Comparison of ENCODE assay signal across 8 cellular contexts in genomic region chr13:110506859-110507566, GRCh38. TPM values are rescaled to one million over a fixed set of nuclear protein-coding genes. Genes with fewer than 3 reads are reported as not detected.
DNase-seq lines count a peak whose midpoint lies in the region; ATAC-seq, FAIRE-seq and TF ChIP-seq lines count a peak whose summit lies in the region.

No MANE protein-coding gene starts in this region.

- no peak overlapping the region for H3K9ac ChIP-seq in IMR-90 (ENCODE audit: low read depth, low read length)

- no peak overlapping the region for H3K23ac ChIP-seq in IMR-90 (ENCODE audit: low read depth, low read length)

- no peaks in the 10 kb centered on the region for H3K9me3 Mint-ChIP-seq in MCF 10A (ENCODE audit: unreplicated experiment)

- H3K27me3 ChIP-seq in IMR-90 (ENCODE audit: control insufficient read depth, insufficient read depth, low read length) = no peaks in the 10 kb centered on the region
- H3K27me3 ChIP-seq in small intestine (ENCODE audit: control insufficient read depth in 2 of 2, insufficient read depth in 2 of 2, low read length in 2 of 2) = no peaks in the 10 kb centered on the region

- no peak overlapping the region for H2AK9ac ChIP-seq in IMR-90 (replicated peaks; ENCODE audit: low read depth, low read length, poor library complexity)

- no peak overlapping the region for H4K91ac ChIP-seq in IMR-90 (ENCODE audit: insufficient read depth, low read depth, low read length)

- no peak overlapping the region for H3K18ac ChIP-seq in IMR-90 (ENCODE audit: low read depth, low read length)

- in situ Hi-C loops in IMR-90 (cut with MboI; ENCODE audit: low sequenced_read_pairs) = no loop called here

- POLR2A ChIA-PET in IMR-90 (lab: Charles Lee; ENCODE audit: unreplicated experiment) = no interaction called here
- POLR2A ChIA-PET in MCF 10A (lab: Yijun Ruan, JAX) = interaction anchor here (0.6 to 1.9 kb wide), 4 partner anchors 18 to 55 kb away, joined by 3 to 6 read pairs (median 4); partner anchors contain the start of gene RAB20

- no peak overlapping the region for H3K4me2 ChIP-seq in IMR-90 (ENCODE audit: low read depth, low read length)

- H3K14ac ChIP-seq in IMR-90 (replicated peaks; ENCODE audit: low read depth, low read length) = no peak overlapping the region

- FAIRE-seq in islet of Langerhans (lab: Jason Lieb, UNC) (peak; percentile 96), small intestine (lab: Jason Lieb, UNC) (no peak)

- no peak overlapping the region for H2BK120ac ChIP-seq in IMR-90 (ENCODE audit: low read depth, low read length)

- H4K20me1 ChIP-seq in IMR-90 (ENCODE audit: insufficient read depth, low read length) = peaks cover 9% of the 10 kb centered on the region

- no peak overlapping the region for H4K8ac ChIP-seq in IMR-90 (ENCODE audit: low read depth in 2 of 2, low read length in 2 of 2)

- no peak overlapping the region for H4K5ac ChIP-seq in IMR-90 (ENCODE audit: low read depth, low read length)

- WGBS in IMR-90 (ENCODE audit: extremely low coverage in 2 of 2, insufficient read length in 1 of 2), 2 experiments = 60% methylated on average over 7 of the region's 17 CpGs; no CpG with 5 or more reads in 1 of the 2 experiments
- 19 to 54% (median 25%) methylated on average over 17 of the region's 17 CpGs for WGBS in small intestine, 3 donors

- ATAC-seq in IMR-90 (ENCODE audit: low read depth) (no peak), HG02884 (IDR thresholded peaks at IDR 0.05; ENCODE audit: unreplicated experiment) (no peak), GM21423 (IDR thresholded peaks at IDR 0.05; ENCODE audit: unreplicated experiment) (no peak)

- H3K9me3 ChIP-seq in IMR-90 (ENCODE audit: control insufficient read depth, insufficient read depth, low read length) (no peaks in the 10 kb centered on the region), small intestine (ENCODE audit: control insufficient read depth, low read depth) (no peaks in the 10 kb centered on the region)

- no peak overlapping the region for H2BK20ac ChIP-seq in IMR-90 (ENCODE audit: low read depth, low read length)

- H3K27me3 Mint-ChIP-seq in MCF 10A (ENCODE audit: insufficient read depth, unreplicated experiment) = no peaks in the 10 kb centered on the region

- no peak overlapping the region for H3K27ac Mint-ChIP-seq in MCF 10A (ENCODE audit: low read depth, unreplicated experiment)

- H3K4me3 ChIP-seq in IMR-90 (ENCODE audit: insufficient read depth, low read depth, low read length) = no peak overlapping the region
- no peak overlapping the region for H3K4me3 ChIP-seq in small intestine (ENCODE audit: low read depth in 1 of 2, low read length in 2 of 2)

- H3K4me1 Mint-ChIP-seq in MCF 10A (ENCODE audit: insufficient read depth, unreplicated experiment) = peaks cover 10% of the 10 kb centered on the region

- H3K36me3 Mint-ChIP-seq in MCF 10A (ENCODE audit: insufficient read depth, unreplicated experiment) = peaks cover 34% of the 10 kb centered on the region

- H3K27ac ChIP-seq in IMR-90 (ENCODE audit: insufficient read depth, low read length) = no peak overlapping the region
- H3K27ac ChIP-seq in small intestine (ENCODE audit: low read depth in 1 of 2, low read length in 1 of 2) = peak overlapping the region; percentile 95 to 97

- H3K56ac ChIP-seq in IMR-90 (ENCODE audit: extremely low read depth, insufficient read depth, low read length) = no peak overlapping the region

- TF ChIP-seq POLR2A in IMR-90 (IDR thresholded peaks at IDR 0.05; ENCODE audit: low read depth, low read length) = no peak

- H3K79me1 ChIP-seq in IMR-90 (ENCODE audit: low read depth in 1 of 2, low read length in 2 of 2) = peaks cover 15 to 23% of the 10 kb centered on the region in 2 experiments; a peak in 3 of 4 replicates

- CTCF ChIA-PET in IMR-90 (lab: Yijun Ruan, JAX) (no interaction called here), MCF 10A (lab: Yijun Ruan, JAX) (interaction anchor here (0.9 kb wide), 1 partner anchor 52 kb away, joined by 3 read pairs; no protein-coding TSS in a partner anchor)

- no TSS peak for BruUV-seq in IMR-90 (replicated peaks; lab: Mats Ljungman, UMichigan)
- BruUV-seq in MCF 10A (replicated peaks; lab: Mats Ljungman, UMichigan) = no TSS peak

- H2BK5ac ChIP-seq in IMR-90 (ENCODE audit: low read depth, low read length, poor library complexity, severe bottlenecking) = no peak overlapping the region

- H3K36me3 ChIP-seq in IMR-90 (ENCODE audit: control insufficient read depth, insufficient read depth, low read length) (peaks cover 85% of the 10 kb centered on the region), small intestine (ENCODE audit: control insufficient read depth in 2 of 2, insufficient read depth in 2 of 2, low read length in 2 of 2) (peaks cover 0 to 6% of the 10 kb centered on the region in 2 donors)

- intact Hi-C loops in IMR-90 (cut with micrococcal nuclease) = no loop called here
- intact Hi-C loops in MCF 10A (cut with micrococcal nuclease) = no loop called here
- intact Hi-C loops in posterior vena cava (cut with DNase I) = loop anchor here in 1 of 2 donors (5.0 kb wide), 1 partner anchor 55 kb away; the partner anchor contains the start of gene RAB20

- H3K9me1 ChIP-seq in IMR-90 (ENCODE audit: insufficient read depth, low read length) = peaks cover 7% of the 10 kb centered on the region; the same call in 1 of the 2 replicates

- no peak overlapping the region for H3K4ac ChIP-seq in IMR-90 (ENCODE audit: low read depth, low read length)

- dilution Hi-C loops in IMR-90 (cut with HindIII; ENCODE audit: low sequenced_read_pairs, unreplicated experiment) = no loop called here

- H2AFZ ChIP-seq in IMR-90 (replicated peaks; ENCODE audit: low read length, poor library complexity) = no peak overlapping the region

- no peak for TF ChIP-seq RAD21 in IMR-90 (IDR thresholded peaks at IDR 0.05; ENCODE audit: low read length)

- H3K4me3 Mint-ChIP-seq in MCF 10A (ENCODE audit: unreplicated experiment) = no peak overlapping the region

- no peak overlapping the region for H2BK15ac ChIP-seq in IMR-90 (ENCODE audit: low read depth, low read length)

- H3K4me1 ChIP-seq in IMR-90 (ENCODE audit: control insufficient read depth, insufficient read depth, low read length) (peaks cover 20% of the 10 kb centered on the region), small intestine (ENCODE audit: control insufficient read depth in 2 of 2, insufficient read depth in 1 of 2, low read depth in 1 of 2, low read length in 1 of 2) (peaks cover 3 to 4% of the 10 kb centered on the region in 2 donors)

- TF ChIP-seq CTCF in IMR-90 (conservative IDR thresholded peaks at IDR 0.05; ENCODE audit: low read depth, low read length) (no peak), MCF 10A (IDR thresholded peaks at IDR 0.05; ENCODE audit: unreplicated experiment) (no peak)

- DNase-seq in IMR-90 (peak; percentile 10), MCF 10A (ENCODE audit: unreplicated experiment) (peak; percentile 88), small intestine (peak; percentile 99), posterior vena cava (ENCODE audit: low spot score) (no peak), cerebellar cortex (ENCODE audit: low spot score) (no peak)

- H2AK5ac ChIP-seq in IMR-90 (ENCODE audit: low read depth, low read length) = no peak overlapping the region

TF ChIP-seq in IMR-90, 13 proteins besides CTCF, POLR2A, EP300 and RAD21:
- TF ChIP-seq SMC3 (IDR thresholded peaks at IDR 0.05; ENCODE audit: low read depth, low read length) (no peak), FOS (IDR thresholded peaks at IDR 0.05; ENCODE audit: low read depth, low read length) (no peak), MAFK (IDR thresholded peaks at IDR 0.05; ENCODE audit: low read depth, low read length) (no peak), CEBPB (IDR thresholded peaks at IDR 0.05; ENCODE audit: low read depth, low read length) (no peak), MAZ (IDR thresholded peaks at IDR 0.05; ENCODE audit: borderline replicate concordance, low read depth, low read length) (no peak), RFX5 (IDR thresholded peaks at IDR 0.05; ENCODE audit: low read depth, low read length) (no peak), RCOR1 (IDR thresholded peaks at IDR 0.05; ENCODE audit: insufficient replicate concordance, low read length) (no peak), BHLHE40 (IDR thresholded peaks at IDR 0.05; ENCODE audit: low read depth, low read length) (no peak), CHD1 (IDR thresholded peaks at IDR 0.05; ENCODE audit: low read depth, low read length) (no peak), NFE2L2 (IDR thresholded peaks at IDR 0.05; ENCODE audit: low read depth, low read length) (no peak), MXI1 (IDR thresholded peaks at IDR 0.05; ENCODE audit: borderline replicate concordance, low read depth, low read length) (no peak)
- TF ChIP-seq, protein P1, sequence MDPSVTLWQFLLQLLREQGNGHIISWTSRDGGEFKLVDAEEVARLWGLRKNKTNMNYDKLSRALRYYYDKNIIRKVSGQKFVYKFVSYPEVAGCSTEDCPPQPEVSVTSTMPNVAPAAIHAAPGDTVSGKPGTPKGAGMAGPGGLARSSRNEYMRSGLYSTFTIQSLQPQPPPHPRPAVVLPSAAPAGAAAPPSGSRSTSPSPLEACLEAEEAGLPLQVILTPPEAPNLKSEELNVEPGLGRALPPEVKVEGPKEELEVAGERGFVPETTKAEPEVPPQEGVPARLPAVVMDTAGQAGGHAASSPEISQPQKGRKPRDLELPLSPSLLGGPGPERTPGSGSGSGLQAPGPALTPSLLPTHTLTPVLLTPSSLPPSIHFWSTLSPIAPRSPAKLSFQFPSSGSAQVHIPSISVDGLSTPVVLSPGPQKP (IDR thresholded peaks at IDR 0.05; ENCODE audit: borderline replicate concordance, low read depth, low read length) = no peak
- TF ChIP-seq, protein P2, sequence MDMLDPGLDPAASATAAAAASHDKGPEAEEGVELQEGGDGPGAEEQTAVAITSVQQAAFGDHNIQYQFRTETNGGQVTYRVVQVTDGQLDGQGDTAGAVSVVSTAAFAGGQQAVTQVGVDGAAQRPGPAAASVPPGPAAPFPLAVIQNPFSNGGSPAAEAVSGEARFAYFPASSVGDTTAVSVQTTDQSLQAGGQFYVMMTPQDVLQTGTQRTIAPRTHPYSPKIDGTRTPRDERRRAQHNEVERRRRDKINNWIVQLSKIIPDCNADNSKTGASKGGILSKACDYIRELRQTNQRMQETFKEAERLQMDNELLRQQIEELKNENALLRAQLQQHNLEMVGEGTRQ (IDR thresholded peaks at IDR 0.05; ENCODE audit: low read depth, low read length) = no peak

RNA-seq across cellular contexts. Expression of gene RAB20, which starts 54.5 kb away (rescaled TPM):
- 3.6 and 3.8 TPM in 2 replicates for total RNA-seq in IMR-90 (2012; rRNA removed)
- 4.7 and 5.1 TPM in 2 replicates for polyA plus RNA-seq in IMR-90 (2012; rRNA removed)
- polyA plus RNA-seq in IMR-90 (2012; cell fraction: cytosol; rRNA removed) = 6.1 and 6.7 TPM in 2 replicates
- polyA plus RNA-seq in IMR-90 (2012; cell fraction: nucleus; rRNA removed; ENCODE audit: low replicate concordance) = 2.3 and 2.4 TPM in 2 replicates
- 1.7 and 2.8 TPM in 2 replicates for total RNA-seq in MCF 10A (2022)
- polyA plus RNA-seq in small intestine = 10 to 100 TPM; 39.1 to 63.0 (median 56.4) TPM
- 10 to 100 TPM in 1 of 2 donors, 1 to 10 TPM in 1; 8.5 to 11.9 TPM for total RNA-seq in posterior vena cava

Comparison
In these comparisons a context has a peak if more than half of its experiments do, and no peak if none do; other contexts are left out.
1. DNase-seq: peak in IMR-90 (single experiment), MCF 10A (single experiment) and small intestine (single experiment); none in posterior vena cava (single experiment) and cerebellar cortex (single experiment).